Comparison of ENCODE assay signal across 8 cellular contexts in genomic region chr10:75210193-75211006, GRCh38. TPM values are rescaled to one million over a fixed set of nuclear protein-coding genes. Genes with fewer than 3 reads are reported as not detected.
DNase-seq lines count a peak whose midpoint lies in the region; ATAC-seq and TF ChIP-seq lines count a peak whose summit lies in the region.

A gene with protein sequence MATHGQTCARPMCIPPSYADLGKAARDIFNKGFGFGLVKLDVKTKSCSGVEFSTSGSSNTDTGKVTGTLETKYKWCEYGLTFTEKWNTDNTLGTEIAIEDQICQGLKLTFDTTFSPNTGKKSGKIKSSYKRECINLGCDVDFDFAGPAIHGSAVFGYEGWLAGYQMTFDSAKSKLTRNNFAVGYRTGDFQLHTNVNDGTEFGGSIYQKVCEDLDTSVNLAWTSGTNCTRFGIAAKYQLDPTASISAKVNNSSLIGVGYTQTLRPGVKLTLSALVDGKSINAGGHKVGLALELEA (plus strand): TSS chr10:75210796. CDS start chr10:75211159, 363 bp downstream.

- H3K4me1 Mint-ChIP-seq in IgD-negative memory B cell = peaks cover 17 to 23% (median 17%) of the 10 kb centered on the region in 3 donors
- peaks cover 11 to 35% (median 27%) of the 10 kb centered on the region in 4 donors for H3K4me1 Mint-ChIP-seq in naive thymus-derived CD8-positive, alpha-beta T cell

- H3K4me1 ChIP-seq in Peyer's patch = peaks cover 0 to 23% (median 2%) of the 10 kb centered on the region in 4 donors

- peaks cover 0 to 1% (median 0%) of the 10 kb centered on the region in 3 donors for H3K9me3 Mint-ChIP-seq in IgD-negative memory B cell
- H3K9me3 Mint-ChIP-seq in naive thymus-derived CD8-positive, alpha-beta T cell = no peaks in the 10 kb centered on the region

- peak within 1 kb of the TSS; percentile 92 to 99 (median 99) for H3K27ac ChIP-seq in Peyer's patch

- POLR2A ChIA-PET in naive thymus-derived CD8-positive, alpha-beta T cell (lab: Charles Lee) = interaction anchor here (0.6 to 5.0 kb wide), 17 partner anchors 12 to 1700 kb away, joined by 3 to 132 read pairs (median 7); partner anchors contain the start of genes ADK, AP3M1, COMTD1 and KAT6B

- no peaks in the 10 kb centered on the region for H3K9me3 ChIP-seq in Peyer's patch

- H3K4me3 ChIP-seq in Peyer's patch = peak within 1 kb of the TSS; percentile 74 to 91 (median 90)

- H3K36me3 ChIP-seq in Peyer's patch = peaks cover 0 to 37% (median 0%) of the 10 kb centered on the region in 3 donors

- H3K27me3 ChIP-seq in Peyer's patch = no peaks in the 10 kb centered on the region

- peak; percentile 86 for ATAC-seq in GM21576 (IDR thresholded peaks at IDR 0.05; ENCODE audit: unreplicated experiment)
- peak; percentile 84 to 85 for ATAC-seq in naive thymus-derived CD8-positive, alpha-beta T cell

- peak within 1 kb of the TSS; percentile 98 to 100 (median 99) for H3K27ac Mint-ChIP-seq in IgD-negative memory B cell
- H3K27ac Mint-ChIP-seq in naive thymus-derived CD8-positive, alpha-beta T cell = peak within 1 kb of the TSS; percentile 99 to 100 (median 100)

- peaks cover 2% of the 10 kb centered on the region for H3K36me3 Mint-ChIP-seq in IgD-negative memory B cell
- peaks cover 0 to 36% (median 7%) of the 10 kb centered on the region in 3 donors for H3K36me3 Mint-ChIP-seq in naive thymus-derived CD8-positive, alpha-beta T cell

- peak; percentile 85 to 93 for TF ChIP-seq POLR2A in Peyer's patch (IDR thresholded peaks at IDR 0.05)

- peak within 1 kb of the TSS; percentile 96 to 100 (median 99) for H3K4me3 Mint-ChIP-seq in IgD-negative memory B cell
- H3K4me3 Mint-ChIP-seq in naive thymus-derived CD8-positive, alpha-beta T cell = peak within 1 kb of the TSS; percentile 95 to 100 (median 100)

- H3K27me3 Mint-ChIP-seq in IgD-negative memory B cell = no peaks in the 10 kb centered on the region
- no peaks in the 10 kb centered on the region for H3K27me3 Mint-ChIP-seq in naive thymus-derived CD8-positive, alpha-beta T cell

- no peak for TF ChIP-seq CTCF in Peyer's patch (IDR thresholded peaks at IDR 0.05)

- peak; percentile 96 for DNase-seq in DMS53 (lab: John Stamatoyannopoulos, UW)
- DNase-seq in Peyer's patch = peak; percentile 87 to 96 (median 96)
- DNase-seq in activated T-helper 1 cell treated with Interleukin-2 at 50 U/mL for 16 hours (ENCODE audit: low read depth) = peak; percentile 94
- peak; percentile 90 for DNase-seq in fibroblast of gingiva (ENCODE audit: low read depth)
- peak; percentile 94 to 100 (median 97) for DNase-seq in naive thymus-derived CD8-positive, alpha-beta T cell
- DNase-seq in stimulated activated naive CD4-positive, alpha-beta T cell (lab: John Stamatoyannopoulos, UW) = peak; percentile 91 to 99 (median 95)

RNA-seq across cellular contexts. Expression of the gene that starts here (rescaled TPM):
- polyA plus RNA-seq in IgD-negative memory B cell = 134 TPM
- 100 to 1,000 TPM; 118 to 152 (median 138) TPM for total RNA-seq in Peyer's patch
- total RNA-seq in naive thymus-derived CD8-positive, alpha-beta T cell = 10 to 100 TPM; 86.8 to 93.7 TPM
- polyA plus RNA-seq in naive thymus-derived CD8-positive, alpha-beta T cell = 100 to 1,000 TPM; 145 to 155 (median 151) TPM

Comparison
In these comparisons a context has a peak if more than half of its experiments do, and no peak if none do; other contexts are left out.
1. Peak in every context shown above with its lines: DNase-seq, ATAC-seq, H3K4me3 ChIP-seq and H3K27ac ChIP-seq.